Comparison of ENCODE assay signal across 14 cellular contexts in the genomic region with DNA sequence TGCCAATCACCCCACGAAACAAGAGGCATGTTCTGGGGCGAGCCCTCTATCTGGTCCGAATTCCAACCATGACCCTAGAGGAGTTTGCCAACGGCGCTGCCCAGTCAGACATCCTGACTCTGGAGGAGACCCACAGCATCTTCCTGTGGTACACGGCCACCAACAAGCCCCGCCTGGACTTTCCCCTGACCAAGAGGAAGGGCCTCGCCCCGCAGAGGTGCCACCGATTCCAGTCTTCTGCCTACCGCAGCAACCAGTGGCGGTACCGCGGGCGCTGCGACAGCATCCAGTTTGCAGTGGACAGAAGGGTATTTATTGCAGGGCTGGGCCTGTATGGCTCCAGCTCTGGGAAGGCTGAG. TPM values are rescaled to one million over a fixed set of nuclear protein-coding genes. Genes with fewer than 3 reads are reported as not detected.
A peak's percentile ranks its signal among the peaks of the same experiment; 100 is the strongest.
DNase-seq lines count a peak whose midpoint lies in the region; ATAC-seq, FAIRE-seq and TF ChIP-seq lines count a peak whose summit lies in the region.
"Had no signal": no experiment of that assay in that cellular context is flagged by ENCODE, and none has a peak within 500 bp of the region (broad histone marks: within the 10 kb centered on the region; RNA-seq: fewer than 3 reads in every experiment).

No MANE protein-coding gene starts in this region.

- H2BK15ac ChIP-seq in H9 (ENCODE audit: low read depth, low read length), result no peak overlapping the region

- no peak overlapping the region for H3K4me3 ChIP-seq in astrocyte (ENCODE audit: insufficient read depth, low read depth, low read length)
- H3K4me3 ChIP-seq in esophagus squamous epithelium, result no peak overlapping the region

- WGBS in H9 (ENCODE audit: extremely low coverage, insufficient read length, low lambda C conversion rate), result no CpG with 5 or more reads among the region's 16 CpGs
- WGBS in esophagus squamous epithelium, 2 donors, result 95% methylated on average over 14 of the region's 16 CpGs; no CpG with 5 or more reads in 1 of the 2 donors

- H2BK5ac ChIP-seq in H9 (ENCODE audit: insufficient read length, low read length), result no peak overlapping the region

- H3K4me1 Mint-ChIP-seq in CD14-positive monocyte, result peaks cover 21% of the 10 kb centered on the region
- peaks cover 3 to 6% of the 10 kb centered on the region in 2 experiments; a peak in 3 of 4 replicates for H3K4me1 Mint-ChIP-seq in H9
- H3K4me1 Mint-ChIP-seq in astrocyte (ENCODE audit: low read depth, unreplicated experiment), result peaks cover 3% of the 10 kb centered on the region
- H3K4me1 Mint-ChIP-seq in nephron progenitor cell, result peaks cover 19% of the 10 kb centered on the region

- H3K9me3 ChIP-seq in H9 (ENCODE audit: control insufficient read depth, low read depth, low read length), result no peaks in the 10 kb centered on the region
- H3K9me3 ChIP-seq in astrocyte (ENCODE audit: insufficient read depth, low read depth, low read length), result no peaks in the 10 kb centered on the region
- no peaks in the 10 kb centered on the region for H3K9me3 ChIP-seq in esophagus squamous epithelium
- H3K9me3 ChIP-seq: breast epithelium, suprapubic skin had no signal

- H3K27me3 ChIP-seq in H9 (ENCODE audit: insufficient read depth, low read length), result no peaks in the 10 kb centered on the region
- H3K27me3 ChIP-seq in astrocyte (ENCODE audit: insufficient read depth, low read length), result no peaks in the 10 kb centered on the region
- H3K27me3 ChIP-seq in esophagus squamous epithelium, result no peaks in the 10 kb centered on the region
- H3K27me3 ChIP-seq: breast epithelium, suprapubic skin had no signal

- no peak overlapping the region for H3K23ac ChIP-seq in H9 (ENCODE audit: insufficient read length, low read depth, low read length)

- H3K23me2 ChIP-seq in H9 (ENCODE audit: insufficient read length, low read depth, low read length, poor library complexity, severe bottlenecking), result peaks cover 5% of the 10 kb centered on the region

- H3K4me1 ChIP-seq in H9 (ENCODE audit: insufficient read depth, low read length) (no peaks in the 10 kb centered on the region), astrocyte (ENCODE audit: insufficient read depth, low read length) (peaks cover 20% of the 10 kb centered on the region), esophagus squamous epithelium (peaks cover 16 to 37% (median 19%) of the 10 kb centered on the region in 3 donors)

- no peak overlapping the region for H3K4me2 ChIP-seq in H9 (ENCODE audit: insufficient read depth, insufficient read length, low read length)
- H3K4me2 ChIP-seq in astrocyte (ENCODE audit: low read length), result peak overlapping the region; percentile 88

- H2AFZ ChIP-seq in H9 (ENCODE audit: low read length), result no peak overlapping the region
- no peak overlapping the region for H2AFZ ChIP-seq in astrocyte (ENCODE audit: low read depth, low read length)

- H3K36me3 Mint-ChIP-seq in CD14-positive monocyte, result peaks cover 46 to 58% of the 10 kb centered on the region in 2 donors
- H3K36me3 Mint-ChIP-seq in H9 (ENCODE audit: insufficient read depth in 1 of 3, low read depth in 3 of 3), result peaks cover 4 to 34% (median 18%) of the 10 kb centered on the region in 3 experiments; a peak in 6 of 7 replicates
- peaks cover 18% of the 10 kb centered on the region for H3K36me3 Mint-ChIP-seq in astrocyte (ENCODE audit: low read depth, unreplicated experiment)
- peaks cover 33% of the 10 kb centered on the region for H3K36me3 Mint-ChIP-seq in nephron progenitor cell (ENCODE audit: low read depth)

- H3K9ac ChIP-seq in H9 (ENCODE audit: extremely low read depth, insufficient read length, low read length) (no peak overlapping the region), astrocyte (ENCODE audit: low read length) (peak overlapping the region; percentile 80)

- H2BK12ac ChIP-seq in H9 (ENCODE audit: insufficient read length, low read depth, low read length), result no peak overlapping the region

- no peak overlapping the region for H3T11ph ChIP-seq in H9 (ENCODE audit: low read length)

- H4K8ac ChIP-seq in H9 (replicated peaks; ENCODE audit: insufficient read length, low read depth, low read length), result no peak overlapping the region

- intact Hi-C loops in CD14-positive monocyte (cut with micrococcal nuclease), result no loop called here
- intact Hi-C loops in esophagus squamous epithelium (cut with DNase I), result no loop called here

- no peak overlapping the region for H2BK20ac ChIP-seq in H9 (ENCODE audit: low read depth, low read length, poor library complexity, severe bottlenecking)

- no peak for TF ChIP-seq CTCF in CD14-positive monocyte (IDR thresholded peaks at IDR 0.05)
- no peak for TF ChIP-seq CTCF in H9 (conservative IDR thresholded peaks at IDR 0.05)
- TF ChIP-seq CTCF in astrocyte (IDR thresholded peaks at IDR 0.05; ENCODE audit: insufficient read depth, low read depth, low read length), result no peak
- TF ChIP-seq CTCF in nephron progenitor cell (IDR thresholded peaks at IDR 0.05), result no peak
- no peak for TF ChIP-seq CTCF in esophagus squamous epithelium (IDR thresholded peaks at IDR 0.05)

- H4K5ac ChIP-seq in H9 (ENCODE audit: insufficient read length, low read depth, low read length), result no peak overlapping the region

- H3K4me3 Mint-ChIP-seq in CD14-positive monocyte, result peak overlapping the region in 1 of 2 donors; percentile 72
- H3K4me3 Mint-ChIP-seq in H9, result peak overlapping the region; percentile 70 to 78; a peak in 4 of 5 replicates
- H3K4me3 Mint-ChIP-seq in astrocyte (ENCODE audit: unreplicated experiment), result peak overlapping the region; percentile 67
- H3K4me3 Mint-ChIP-seq in nephron progenitor cell, result peak overlapping the region; percentile 83

- H4K91ac ChIP-seq in H9 (ENCODE audit: insufficient read length, low read depth, low read length), result no peak overlapping the region

- no peak overlapping the region for H3K27ac ChIP-seq in H9 (ENCODE audit: insufficient read length, low read depth, low read length)
- no peak overlapping the region for H3K27ac ChIP-seq in astrocyte (ENCODE audit: low read depth, low read length)
- H3K27ac ChIP-seq in esophagus squamous epithelium, result no peak overlapping the region

- H3K79me2 ChIP-seq in H9 (ENCODE audit: insufficient read depth, low read length) (no peaks in the 10 kb centered on the region), astrocyte (ENCODE audit: insufficient read depth, low read length) (peaks cover 61% of the 10 kb centered on the region)

- no peak overlapping the region for H3K56ac ChIP-seq in H9 (ENCODE audit: insufficient read length, low read depth, low read length)

- H3K9me3 Mint-ChIP-seq in CD14-positive monocyte (peaks cover 0 to 3% (median 0%) of the 10 kb centered on the region in 7 donors), H9 (no peaks in the 10 kb centered on the region), astrocyte (ENCODE audit: unreplicated experiment) (peaks cover 2% of the 10 kb centered on the region), nephron progenitor cell (no peaks in the 10 kb centered on the region)

- H3K27ac Mint-ChIP-seq in CD14-positive monocyte, result peak overlapping the region in 5 of 7 donors; percentile 12 to 75 (median 54)
- H3K27ac Mint-ChIP-seq in H9, result no peak overlapping the region
- H3K27ac Mint-ChIP-seq in astrocyte (ENCODE audit: unreplicated experiment), result no peak overlapping the region
- no peak overlapping the region for H3K27ac Mint-ChIP-seq in nephron progenitor cell

- no peak overlapping the region for H3K4ac ChIP-seq in H9 (ENCODE audit: low read depth, low read length)

- no peaks in the 10 kb centered on the region for H3K79me1 ChIP-seq in H9 (ENCODE audit: insufficient read depth, low read depth, low read length, poor library complexity, severe bottlenecking)

- no peak for ATAC-seq in GM21423 (IDR thresholded peaks at IDR 0.05; ENCODE audit: unreplicated experiment)

- no peak overlapping the region for H2AK5ac ChIP-seq in H9 (ENCODE audit: insufficient read length, low read length)

- no peak for TF ChIP-seq POLR2A in esophagus squamous epithelium (IDR thresholded peaks at IDR 0.05)

- no peak overlapping the region for H2BK120ac ChIP-seq in H9 (ENCODE audit: low read depth, low read length, poor library complexity, severe bottlenecking)

- H3K27me3 Mint-ChIP-seq in CD14-positive monocyte (ENCODE audit: low read depth in 3 of 3) (peaks cover 0 to 1% (median 0%) of the 10 kb centered on the region in 3 donors), H9 (ENCODE audit: low read depth) (peaks cover 6% of the 10 kb centered on the region), astrocyte (ENCODE audit: low read depth, unreplicated experiment) (no peaks in the 10 kb centered on the region), nephron progenitor cell (ENCODE audit: low read depth, poor library complexity) (peaks cover 6% of the 10 kb centered on the region)

- H4K20me1 ChIP-seq in H9 (ENCODE audit: control insufficient read depth, insufficient read depth, insufficient read length), result no peaks in the 10 kb centered on the region
- peaks cover 68% of the 10 kb centered on the region for H4K20me1 ChIP-seq in astrocyte (ENCODE audit: insufficient read depth, low read length)

- H3K14ac ChIP-seq in H9 (ENCODE audit: insufficient read depth, low read length), result no peak overlapping the region

- no peak overlapping the region for H3K18ac ChIP-seq in H9 (ENCODE audit: insufficient read length, low read depth, low read length)

- peaks cover 5% of the 10 kb centered on the region for H3K36me3 ChIP-seq in astrocyte (ENCODE audit: insufficient read depth, low read length)
- peaks cover 5 to 64% (median 7%) of the 10 kb centered on the region in 3 donors for H3K36me3 ChIP-seq in esophagus squamous epithelium
- H3K36me3 ChIP-seq: breast epithelium had no signal

- FAIRE-seq in astrocyte (lab: Jason Lieb, UNC), result no peak

- DNase-seq in CD14-positive monocyte (ENCODE audit: low spot score) (no peak), H9 (peak; percentile 22), astrocyte (ENCODE audit: low read depth) (no peak), nephron progenitor cell (no peak), HuH-7.5 (ENCODE audit: low spot score) (no peak), islet precursor cell (no peak), esophagus squamous epithelium (lab: John Stamatoyannopoulos, UW) (no peak)
- DNase-seq: erythroblast, MV-4-11, NCI-H226, OCI-M1 had no signal

RNA-seq across cellular contexts. Expression of a gene that starts 1.7 kb away (rescaled TPM):
- 1 to 10 TPM; 1.3 to 6.3 TPM for polyA plus RNA-seq in CD14-positive monocyte
- total RNA-seq in H9 (2021) (22.9 and 23.3 TPM in 2 replicates), astrocyte (23.8 and 25.1 TPM in 2 replicates), esophagus squamous epithelium (10 to 100 TPM; 41.0 to 52.7 (median 46.9) TPM)

RNA-seq across cellular contexts. Expression of a gene that starts 50.8 kb away (rescaled TPM):
- 1 to 10 TPM; 2.3 to 2.5 TPM for polyA plus RNA-seq in CD14-positive monocyte
- total RNA-seq in H9 (2021) (27.0 and 28.3 TPM in 2 replicates), astrocyte (20.5 and 21.5 TPM in 2 replicates), esophagus squamous epithelium (10 to 100 TPM; 22.2 to 37.9 (median 26.2) TPM)

Comparison
In these comparisons a context has a peak if more than half of its experiments do, and no peak if none do; other contexts are left out.
1. H3K27ac Mint-ChIP-seq: peak in CD14-positive monocyte (5 of 7); none in H9 (0 of 3), astrocyte (single experiment) and nephron progenitor cell (single experiment).